In the genomic region with DNA sequence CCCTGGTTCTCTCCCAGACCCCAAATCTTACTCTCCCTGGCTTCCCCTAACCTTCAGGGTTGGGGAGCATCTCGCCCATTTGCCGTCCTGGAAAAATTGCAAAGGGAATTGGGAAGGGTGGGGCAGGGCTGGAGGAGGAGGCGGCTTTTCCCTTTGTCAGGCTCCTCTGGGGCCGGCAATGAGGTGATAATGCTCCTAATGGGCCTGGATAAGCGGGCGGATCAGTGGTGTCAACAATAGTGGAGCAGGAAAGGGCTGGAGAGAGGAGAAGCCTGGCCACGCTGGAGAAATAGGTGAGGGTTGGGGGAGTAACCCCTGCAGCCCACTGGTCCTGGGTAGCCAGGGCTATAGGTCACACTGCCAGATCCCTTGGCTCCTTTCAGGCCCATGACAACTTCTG, we compare ENCODE assay signal across 2 cellular contexts.
TF ChIP-seq lines count a peak whose summit lies in the region.

No MANE protein-coding gene starts in this region.

TF ChIP-seq in GM23338, 12 proteins besides CTCF, POLR2A, EP300 and RAD21:
- TF ChIP-seq POLR2AphosphoS5 (IDR thresholded peaks at IDR 0.05; ENCODE audit: low read depth), result no peak
- TF ChIP-seq CREB1 (CRISPR knock-in tag; IDR thresholded peaks at IDR 0.05; ENCODE audit: low read depth), result no peak
- TF ChIP-seq, protein P1, sequence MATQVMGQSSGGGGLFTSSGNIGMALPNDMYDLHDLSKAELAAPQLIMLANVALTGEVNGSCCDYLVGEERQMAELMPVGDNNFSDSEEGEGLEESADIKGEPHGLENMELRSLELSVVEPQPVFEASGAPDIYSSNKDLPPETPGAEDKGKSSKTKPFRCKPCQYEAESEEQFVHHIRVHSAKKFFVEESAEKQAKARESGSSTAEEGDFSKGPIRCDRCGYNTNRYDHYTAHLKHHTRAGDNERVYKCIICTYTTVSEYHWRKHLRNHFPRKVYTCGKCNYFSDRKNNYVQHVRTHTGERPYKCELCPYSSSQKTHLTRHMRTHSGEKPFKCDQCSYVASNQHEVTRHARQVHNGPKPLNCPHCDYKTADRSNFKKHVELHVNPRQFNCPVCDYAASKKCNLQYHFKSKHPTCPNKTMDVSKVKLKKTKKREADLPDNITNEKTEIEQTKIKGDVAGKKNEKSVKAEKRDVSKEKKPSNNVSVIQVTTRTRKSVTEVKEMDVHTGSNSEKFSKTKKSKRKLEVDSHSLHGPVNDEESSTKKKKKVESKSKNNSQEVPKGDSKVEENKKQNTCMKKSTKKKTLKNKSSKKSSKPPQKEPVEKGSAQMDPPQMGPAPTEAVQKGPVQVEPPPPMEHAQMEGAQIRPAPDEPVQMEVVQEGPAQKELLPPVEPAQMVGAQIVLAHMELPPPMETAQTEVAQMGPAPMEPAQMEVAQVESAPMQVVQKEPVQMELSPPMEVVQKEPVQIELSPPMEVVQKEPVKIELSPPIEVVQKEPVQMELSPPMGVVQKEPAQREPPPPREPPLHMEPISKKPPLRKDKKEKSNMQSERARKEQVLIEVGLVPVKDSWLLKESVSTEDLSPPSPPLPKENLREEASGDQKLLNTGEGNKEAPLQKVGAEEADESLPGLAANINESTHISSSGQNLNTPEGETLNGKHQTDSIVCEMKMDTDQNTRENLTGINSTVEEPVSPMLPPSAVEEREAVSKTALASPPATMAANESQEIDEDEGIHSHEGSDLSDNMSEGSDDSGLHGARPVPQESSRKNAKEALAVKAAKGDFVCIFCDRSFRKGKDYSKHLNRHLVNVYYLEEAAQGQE (IDR thresholded peaks at IDR 0.05; ENCODE audit: unreplicated experiment), result no peak
- TF ChIP-seq ZNF114 (CRISPR knock-in tag; IDR thresholded peaks at IDR 0.05), result no peak
- no peak for TF ChIP-seq STAT1 (IDR thresholded peaks at IDR 0.05; ENCODE audit: unreplicated experiment)
- TF ChIP-seq, protein P2, sequence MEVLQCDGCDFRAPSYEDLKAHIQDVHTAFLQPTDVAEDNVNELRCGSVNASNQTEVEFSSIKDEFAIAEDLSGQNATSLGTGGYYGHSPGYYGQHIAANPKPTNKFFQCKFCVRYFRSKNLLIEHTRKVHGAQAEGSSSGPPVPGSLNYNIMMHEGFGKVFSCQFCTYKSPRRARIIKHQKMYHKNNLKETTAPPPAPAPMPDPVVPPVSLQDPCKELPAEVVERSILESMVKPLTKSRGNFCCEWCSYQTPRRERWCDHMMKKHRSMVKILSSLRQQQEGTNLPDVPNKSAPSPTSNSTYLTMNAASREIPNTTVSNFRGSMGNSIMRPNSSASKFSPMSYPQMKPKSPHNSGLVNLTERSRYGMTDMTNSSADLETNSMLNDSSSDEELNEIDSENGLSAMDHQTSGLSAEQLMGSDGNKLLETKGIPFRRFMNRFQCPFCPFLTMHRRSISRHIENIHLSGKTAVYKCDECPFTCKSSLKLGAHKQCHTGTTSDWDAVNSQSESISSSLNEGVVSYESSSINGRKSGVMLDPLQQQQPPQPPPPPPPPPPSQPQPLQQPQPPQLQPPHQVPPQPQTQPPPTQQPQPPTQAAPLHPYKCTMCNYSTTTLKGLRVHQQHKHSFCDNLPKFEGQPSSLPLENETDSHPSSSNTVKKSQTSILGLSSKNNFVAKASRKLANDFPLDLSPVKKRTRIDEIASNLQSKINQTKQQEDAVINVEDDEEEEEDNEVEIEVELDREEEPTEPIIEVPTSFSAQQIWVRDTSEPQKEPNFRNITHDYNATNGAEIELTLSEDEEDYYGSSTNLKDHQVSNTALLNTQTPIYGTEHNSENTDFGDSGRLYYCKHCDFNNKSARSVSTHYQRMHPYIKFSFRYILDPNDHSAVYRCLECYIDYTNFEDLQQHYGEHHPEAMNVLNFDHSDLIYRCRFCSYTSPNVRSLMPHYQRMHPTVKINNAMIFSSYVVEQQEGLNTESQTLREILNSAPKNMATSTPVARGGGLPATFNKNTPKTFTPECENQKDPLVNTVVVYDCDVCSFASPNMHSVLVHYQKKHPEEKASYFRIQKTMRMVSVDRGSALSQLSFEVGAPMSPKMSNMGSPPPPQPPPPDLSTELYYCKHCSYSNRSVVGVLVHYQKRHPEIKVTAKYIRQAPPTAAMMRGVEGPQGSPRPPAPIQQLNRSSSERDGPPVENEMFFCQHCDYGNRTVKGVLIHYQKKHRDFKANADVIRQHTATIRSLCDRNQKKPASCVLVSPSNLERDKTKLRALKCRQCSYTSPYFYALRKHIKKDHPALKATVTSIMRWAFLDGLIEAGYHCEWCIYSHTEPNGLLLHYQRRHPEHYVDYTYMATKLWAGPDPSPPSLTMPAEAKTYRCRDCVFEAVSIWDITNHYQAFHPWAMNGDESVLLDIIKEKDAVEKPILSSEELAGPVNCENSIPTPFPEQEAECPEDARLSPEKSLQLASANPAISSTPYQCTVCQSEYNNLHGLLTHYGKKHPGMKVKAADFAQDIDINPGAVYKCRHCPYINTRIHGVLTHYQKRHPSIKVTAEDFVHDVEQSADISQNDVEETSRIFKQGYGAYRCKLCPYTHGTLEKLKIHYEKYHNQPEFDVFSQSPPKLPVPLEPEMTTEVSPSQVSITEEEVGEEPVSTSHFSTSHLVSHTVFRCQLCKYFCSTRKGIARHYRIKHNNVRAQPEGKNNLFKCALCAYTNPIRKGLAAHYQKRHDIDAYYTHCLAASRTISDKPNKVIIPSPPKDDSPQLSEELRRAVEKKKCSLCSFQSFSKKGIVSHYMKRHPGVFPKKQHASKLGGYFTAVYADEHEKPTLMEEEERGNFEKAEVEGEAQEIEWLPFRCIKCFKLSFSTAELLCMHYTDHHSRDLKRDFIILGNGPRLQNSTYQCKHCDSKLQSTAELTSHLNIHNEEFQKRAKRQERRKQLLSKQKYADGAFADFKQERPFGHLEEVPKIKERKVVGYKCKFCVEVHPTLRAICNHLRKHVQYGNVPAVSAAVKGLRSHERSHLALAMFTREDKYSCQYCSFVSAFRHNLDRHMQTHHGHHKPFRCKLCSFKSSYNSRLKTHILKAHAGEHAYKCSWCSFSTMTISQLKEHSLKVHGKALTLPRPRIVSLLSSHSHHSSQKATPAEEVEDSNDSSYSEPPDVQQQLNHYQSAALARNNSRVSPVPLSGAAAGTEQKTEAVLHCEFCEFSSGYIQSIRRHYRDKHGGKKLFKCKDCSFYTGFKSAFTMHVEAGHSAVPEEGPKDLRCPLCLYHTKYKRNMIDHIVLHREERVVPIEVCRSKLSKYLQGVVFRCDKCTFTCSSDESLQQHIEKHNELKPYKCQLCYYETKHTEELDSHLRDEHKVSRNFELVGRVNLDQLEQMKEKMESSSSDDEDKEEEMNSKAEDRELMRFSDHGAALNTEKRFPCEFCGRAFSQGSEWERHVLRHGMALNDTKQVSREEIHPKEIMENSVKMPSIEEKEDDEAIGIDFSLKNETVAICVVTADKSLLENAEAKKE (CRISPR knock-in tag; IDR thresholded peaks at IDR 0.05), result no peak
- TF ChIP-seq NANOG (IDR thresholded peaks at IDR 0.05; ENCODE audit: borderline replicate concordance), result no peak

TF ChIP-seq in IMR-90, 13 proteins besides CTCF, POLR2A, EP300 and RAD21:
- TF ChIP-seq NFE2L2 (IDR thresholded peaks at IDR 0.05; ENCODE audit: low read depth, low read length), result no peak
- no peak for TF ChIP-seq BHLHE40 (IDR thresholded peaks at IDR 0.05; ENCODE audit: low read depth, low read length)
- TF ChIP-seq MAFK (IDR thresholded peaks at IDR 0.05; ENCODE audit: low read depth, low read length), result no peak
- no peak for TF ChIP-seq MXI1 (IDR thresholded peaks at IDR 0.05; ENCODE audit: borderline replicate concordance, low read depth, low read length)
- TF ChIP-seq RFX5 (IDR thresholded peaks at IDR 0.05; ENCODE audit: low read depth, low read length), result no peak
- TF ChIP-seq CHD1 (IDR thresholded peaks at IDR 0.05; ENCODE audit: low read depth, low read length), result no peak
- TF ChIP-seq FOS (IDR thresholded peaks at IDR 0.05; ENCODE audit: low read depth, low read length), result no peak
- TF ChIP-seq MAZ (IDR thresholded peaks at IDR 0.05; ENCODE audit: borderline replicate concordance, low read depth, low read length), result no peak
- TF ChIP-seq, protein P3, sequence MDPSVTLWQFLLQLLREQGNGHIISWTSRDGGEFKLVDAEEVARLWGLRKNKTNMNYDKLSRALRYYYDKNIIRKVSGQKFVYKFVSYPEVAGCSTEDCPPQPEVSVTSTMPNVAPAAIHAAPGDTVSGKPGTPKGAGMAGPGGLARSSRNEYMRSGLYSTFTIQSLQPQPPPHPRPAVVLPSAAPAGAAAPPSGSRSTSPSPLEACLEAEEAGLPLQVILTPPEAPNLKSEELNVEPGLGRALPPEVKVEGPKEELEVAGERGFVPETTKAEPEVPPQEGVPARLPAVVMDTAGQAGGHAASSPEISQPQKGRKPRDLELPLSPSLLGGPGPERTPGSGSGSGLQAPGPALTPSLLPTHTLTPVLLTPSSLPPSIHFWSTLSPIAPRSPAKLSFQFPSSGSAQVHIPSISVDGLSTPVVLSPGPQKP (IDR thresholded peaks at IDR 0.05; ENCODE audit: borderline replicate concordance, low read depth, low read length), result no peak
- no peak for TF ChIP-seq SMC3 (IDR thresholded peaks at IDR 0.05; ENCODE audit: low read depth, low read length)
- TF ChIP-seq RCOR1 (IDR thresholded peaks at IDR 0.05; ENCODE audit: insufficient replicate concordance, low read length), result no peak
- TF ChIP-seq CEBPB (IDR thresholded peaks at IDR 0.05; ENCODE audit: low read depth, low read length), result no peak
- TF ChIP-seq, protein P4, sequence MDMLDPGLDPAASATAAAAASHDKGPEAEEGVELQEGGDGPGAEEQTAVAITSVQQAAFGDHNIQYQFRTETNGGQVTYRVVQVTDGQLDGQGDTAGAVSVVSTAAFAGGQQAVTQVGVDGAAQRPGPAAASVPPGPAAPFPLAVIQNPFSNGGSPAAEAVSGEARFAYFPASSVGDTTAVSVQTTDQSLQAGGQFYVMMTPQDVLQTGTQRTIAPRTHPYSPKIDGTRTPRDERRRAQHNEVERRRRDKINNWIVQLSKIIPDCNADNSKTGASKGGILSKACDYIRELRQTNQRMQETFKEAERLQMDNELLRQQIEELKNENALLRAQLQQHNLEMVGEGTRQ (IDR thresholded peaks at IDR 0.05; ENCODE audit: low read depth, low read length), result no peak
